ENCODE assay signal across 1 cellular context in genomic region chr7:156118246-156118645, GRCh38.
TF ChIP-seq lines count a peak whose summit lies in the region.

No MANE protein-coding gene starts in this region.

TF ChIP-seq in GM23338, 12 proteins besides CTCF, POLR2A, EP300 and RAD21 (continued from another document):
- TF ChIP-seq ZNF462 (CRISPR knock-in tag; IDR thresholded peaks at IDR 0.05) (no peak), ETS1 (IDR thresholded peaks at IDR 0.05) (no peak), POLR2AphosphoS5 (IDR thresholded peaks at IDR 0.05; ENCODE audit: low read depth) (no peak), REST (IDR thresholded peaks at IDR 0.05; ENCODE audit: unreplicated experiment) (no peak), NANOG (IDR thresholded peaks at IDR 0.05; ENCODE audit: borderline replicate concordance) (no peak), STAT1 (IDR thresholded peaks at IDR 0.05; ENCODE audit: unreplicated experiment) (no peak)
